In genomic region chr3:105905328-105905727, GRCh38 we compare ENCODE assay signal across 23 cellular contexts.
"Had no signal": no experiment of that assay in that cellular context is flagged by ENCODE, and none has a peak within 500 bp of the region (broad histone marks: within the 10 kb centered on the region; RNA-seq: fewer than 3 reads in every experiment).

No MANE protein-coding gene starts in this region.

- DNase-seq: activated CD4-positive, alpha-beta T cell treated with anti-CD3 and anti-CD28 coated beads, Interleukin-2, amount 10 ng/mL, durations not matched to agents 24 days and 14 days; activated CD8-positive, alpha-beta memory T cell treated with anti-CD3 and anti-CD28 coated beads, Interleukin-2, amount 10 ng/mL, durations not matched to agents 7 days and 5 days; activated CD8-positive, alpha-beta T cell treated with anti-CD3 and anti-CD28 coated beads for 36 hours; activated effector memory CD4-positive, alpha-beta T cell treated with anti-CD3 and anti-CD28 coated beads, Interleukin-2, amount 50 U/mL, for 16 hours; activated naive CD4-positive, alpha-beta T cell treated with anti-CD3 and anti-CD28 coated beads, Interleukin-2, amount 10 ng/mL, durations not matched to agents 7 days and 5 days; activated T-cell treated with anti-CD3 and anti-CD28 coated beads for 4 hours; colonic mucosa; endodermal cell; foreskin keratinocyte; kidney; lower lobe of right lung; naive B cell; occipital lobe; retina; spleen; stimulated activated CD4-positive, alpha-beta T cell treated with anti-CD3 and anti-CD28 coated beads, Interleukin-4, amount 100 ng/mL, for 24 hours; stimulated activated naive CD4-positive, alpha-beta T cell treated with Interleukin-2 at 50 U/mL for 16 hours had no signal

- H3K36me3 ChIP-seq: breast epithelium, colonic mucosa, lower lobe of right lung, spleen had no signal

- H3K4me1 Mint-ChIP-seq: central memory CD8-positive, alpha-beta T cell; endodermal cell had no signal

- H3K27me3 ChIP-seq: breast epithelium, colonic mucosa, foreskin keratinocyte, spleen had no signal

- H3K27ac Mint-ChIP-seq: activated CD4-positive, alpha-beta T cell treated with anti-CD3 and anti-CD28 coated beads, Interleukin-2, amount 10 ng/mL, durations not matched to agents 24 days and 14 days; activated CD8-positive, alpha-beta memory T cell treated with anti-CD3 and anti-CD28 coated beads, Interleukin-2, amount 10 ng/mL, durations not matched to agents 7 days and 5 days; activated CD8-positive, alpha-beta T cell treated with anti-CD3 and anti-CD28 coated beads for 36 hours; activated naive CD4-positive, alpha-beta T cell treated with anti-CD3 and anti-CD28 coated beads, Interleukin-2, amount 10 ng/mL, durations not matched to agents 7 days and 5 days; endodermal cell; naive B cell; progenitor cell of endocrine pancreas had no signal

- H3K4me3 Mint-ChIP-seq: activated CD4-positive, alpha-beta T cell treated with anti-CD3 and anti-CD28 coated beads, Interleukin-2, amount 10 ng/mL, durations not matched to agents 24 days and 14 days; activated CD8-positive, alpha-beta memory T cell treated with anti-CD3 and anti-CD28 coated beads, Interleukin-2, amount 10 ng/mL, durations not matched to agents 7 days and 5 days; activated CD8-positive, alpha-beta T cell treated with anti-CD3 and anti-CD28 coated beads for 36 hours; activated naive CD4-positive, alpha-beta T cell treated with anti-CD3 and anti-CD28 coated beads, Interleukin-2, amount 10 ng/mL, durations not matched to agents 7 days and 5 days; central memory CD8-positive, alpha-beta T cell; endodermal cell; naive B cell had no signal

- FAIRE-seq: kidney had no signal

- H3K4me3 ChIP-seq: breast epithelium, colonic mucosa, lower lobe of right lung, spleen had no signal

- H3K9me3 ChIP-seq: breast epithelium, colonic mucosa, lower lobe of right lung, spleen had no signal

- H3K36me3 Mint-ChIP-seq: activated naive CD4-positive, alpha-beta T cell treated with anti-CD3 and anti-CD28 coated beads, Interleukin-2, amount 10 ng/mL, durations not matched to agents 7 days and 5 days had no signal

- ATAC-seq: activated CD4-positive, CD25-positive, alpha-beta regulatory T cell treated with anti-CD3 and anti-CD28 coated beads, Interleukin-2, amount 50 U/mL, for 24 hours; activated CD8-positive, alpha-beta memory T cell treated with anti-CD3 and anti-CD28 coated beads, Interleukin-2, amount 10 ng/mL, durations not matched to agents 7 days and 5 days; activated CD8-positive, alpha-beta T cell treated with anti-CD3 and anti-CD28 coated beads for 36 hours; foreskin keratinocyte; lower lobe of right lung had no signal

- H3K27me3 Mint-ChIP-seq: activated CD4-positive, alpha-beta T cell treated with anti-CD3 and anti-CD28 coated beads, Interleukin-2, amount 10 ng/mL, durations not matched to agents 24 days and 14 days; activated CD8-positive, alpha-beta memory T cell treated with anti-CD3 and anti-CD28 coated beads, Interleukin-2, amount 10 ng/mL, durations not matched to agents 7 days and 5 days; activated CD8-positive, alpha-beta T cell treated with anti-CD3 and anti-CD28 coated beads for 36 hours; activated naive CD4-positive, alpha-beta T cell treated with anti-CD3 and anti-CD28 coated beads, Interleukin-2, amount 10 ng/mL, durations not matched to agents 7 days and 5 days; central memory CD8-positive, alpha-beta T cell; progenitor cell of endocrine pancreas had no signal

- H3K9me3 Mint-ChIP-seq: central memory CD8-positive, alpha-beta T cell; endodermal cell had no signal

- H3K4me1 ChIP-seq: breast epithelium, colonic mucosa, foreskin keratinocyte had no signal

- H3K27ac ChIP-seq: colonic mucosa, epithelial cell of prostate, foreskin keratinocyte, lower lobe of right lung, spleen, VCaP had no signal
